8 cellular contexts compared by ENCODE assay signal in the genomic region with DNA sequence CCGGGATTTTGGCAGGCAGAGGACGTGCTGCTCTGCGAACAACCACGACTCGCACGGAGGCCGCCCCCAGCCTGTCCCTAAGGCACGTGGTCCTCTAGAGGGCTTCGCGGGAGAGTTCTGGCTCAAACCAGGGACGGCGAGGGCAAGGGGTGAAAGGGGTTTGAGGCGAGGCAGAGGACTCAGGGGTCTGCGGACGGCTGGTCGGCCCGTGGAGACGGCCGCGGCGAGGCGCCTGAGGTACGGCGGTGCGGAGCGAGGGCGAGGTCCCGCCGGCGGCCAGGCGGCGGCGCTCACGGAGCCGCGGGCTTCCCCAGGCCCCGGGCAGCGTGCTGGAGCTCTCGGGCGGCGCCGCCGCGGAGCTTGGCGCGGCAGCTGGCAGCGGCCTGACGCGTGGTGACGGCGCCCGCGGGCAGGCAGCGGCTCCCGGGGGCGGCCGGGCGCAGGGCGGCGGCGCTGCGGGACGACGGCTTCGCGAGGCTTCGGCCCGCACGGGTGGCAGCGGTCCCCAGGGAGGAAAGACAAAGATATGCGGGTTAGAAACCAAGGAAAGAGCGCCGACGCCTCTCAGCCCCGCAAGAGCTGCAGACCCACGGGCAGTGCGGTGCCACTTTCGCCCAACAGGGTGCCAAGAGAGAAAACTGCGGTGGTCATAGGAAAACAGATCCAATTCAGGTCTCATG.
DNase-seq lines count a peak whose midpoint lies in the region; ATAC-seq and TF ChIP-seq lines count a peak whose summit lies in the region.

No MANE protein-coding gene starts in this region.

- peak; percentile 94 for TF ChIP-seq CTCF in GM13976 (IDR thresholded peaks at IDR 0.05; ENCODE audit: borderline replicate concordance, control extremely low read depth, extremely low read depth, insufficient read depth, missing control alignments)

- peak; percentile 92 for ATAC-seq in HG02852 (IDR thresholded peaks at IDR 0.05; ENCODE audit: unreplicated experiment)

- DNase-seq in GM13976 (ENCODE audit: low spot score) (peak; percentile 90), NCI-H2081 treated with DMSO at 0.1 percent for 48 hours (lab: John Stamatoyannopoulos, UW) (peak; percentile 32), cerebellar cortex (ENCODE audit: low spot score) (peak; percentile 17), kidney tubule cell (ENCODE audit: low spot score) (peak; percentile 78), HCEC 1CT (no peak)
- peak; percentile 77 for DNase-seq in activated CD4-positive, CD25-positive, alpha-beta regulatory T cell treated with anti-CD3 and anti-CD28 coated beads, Interleukin-2, amount 50 U/mL, for 72 hours
- peak; percentile 45 to 74 for DNase-seq in stimulated activated CD4-positive, alpha-beta T cell treated with anti-CD3 and anti-CD28 coated beads, Interleukin-2, amount 100 ng/mL, for 48 hours

- in situ Hi-C loops in GM13976 (cut with MboI; ENCODE audit: low sequenced_read_pairs, unreplicated experiment) = no loop called here
